ENCODE assay signal across 13 cellular contexts in the genomic region with DNA sequence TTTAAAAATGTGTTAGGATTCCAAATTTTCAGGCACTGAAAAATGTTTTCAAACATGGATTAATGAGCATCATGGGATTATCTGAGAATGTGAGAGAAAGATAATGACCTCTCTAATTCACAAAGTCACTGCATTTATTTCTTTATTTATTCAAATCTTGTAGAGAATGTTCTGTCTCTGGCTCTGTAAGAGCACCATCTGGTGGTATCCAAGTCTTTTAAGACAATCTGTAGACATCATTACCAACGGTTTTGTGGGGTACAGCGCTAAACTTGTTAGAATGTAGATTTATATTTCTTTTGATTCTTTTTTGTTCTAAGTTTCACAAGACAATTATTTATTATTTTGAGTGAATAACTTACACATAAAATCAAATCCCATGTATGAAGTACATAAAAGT.
DNase-seq lines count a peak whose midpoint lies in the region; FAIRE-seq and TF ChIP-seq lines count a peak whose summit lies in the region.
"Had no signal": no experiment of that assay in that cellular context is flagged by ENCODE, and none has a peak within 500 bp of the region (broad histone marks: within the 10 kb centered on the region; RNA-seq: fewer than 3 reads in every experiment).

No MANE protein-coding gene starts in this region.

- H3K36me3 ChIP-seq in CD4-positive, alpha-beta memory T cell (ENCODE audit: insufficient read depth, low read length): no peaks in the 10 kb centered on the region

- intact Hi-C loops in CD4-positive, alpha-beta memory T cell (cut with micrococcal nuclease): no loop called here

- DNase-seq in D721Med (ENCODE audit: insufficient read length, low spot score): no peak
- peak; percentile 2 for DNase-seq in NAMALWA (ENCODE audit: low spot score)
- peak; percentile 6 for DNase-seq in astrocyte of the spinal cord (ENCODE audit: low read depth, low spot score)
- peak; percentile 26 for DNase-seq in medulla oblongata (ENCODE audit: extremely low spot score)
- DNase-seq in hippocampal formation (lab: John Stamatoyannopoulos, UW): no peak
- no peak for DNase-seq in GM19239 (ENCODE audit: insufficient read length, low spot score)
- DNase-seq in RCC 7860 (ENCODE audit: low spot score): no peak
- DNase-seq in CD4-positive, alpha-beta memory T cell: no peak
- DNase-seq: activated CD4-positive, alpha-beta T cell treated with anti-CD3 and anti-CD28 coated beads for 1 hour; CD4-positive, alpha-beta T cell; dermis blood vessel endothelial cell; naive thymus-derived CD4-positive, alpha-beta T cell; NCI-H1092 had no signal

- in situ Hi-C loops in astrocyte of the spinal cord (cut with HindIII; ENCODE audit: low sequenced_read_pairs): no loop called here

- POLR2A ChIA-PET in CD4-positive, alpha-beta memory T cell (lab: Charles Lee; ENCODE audit: partially characterized antibody): no interaction called here

- CTCF ChIA-PET in CD4-positive, alpha-beta memory T cell (lab: Charles Lee; ENCODE audit: partially characterized antibody): no interaction called here

- H3K4me1 Mint-ChIP-seq in CD4-positive, alpha-beta memory T cell: no peaks in the 10 kb centered on the region
- H3K4me1 Mint-ChIP-seq: naive thymus-derived CD4-positive, alpha-beta T cell had no signal

- H3K27me3 ChIP-seq in CD4-positive, alpha-beta memory T cell (ENCODE audit: insufficient read depth, low read length): no peaks in the 10 kb centered on the region

- TF ChIP-seq CTCF in D721Med (IDR thresholded peaks at IDR 0.05; ENCODE audit: insufficient read depth, missing control alignments) (peak; percentile 20), astrocyte of the spinal cord (IDR thresholded peaks at IDR 0.05; ENCODE audit: low read depth, low read length) (peak; percentile 39)

- no peaks in the 10 kb centered on the region for H3K36me3 Mint-ChIP-seq in CD4-positive, alpha-beta memory T cell
- H3K36me3 Mint-ChIP-seq: naive thymus-derived CD4-positive, alpha-beta T cell had no signal

- no peak overlapping the region for H3K27ac Mint-ChIP-seq in CD4-positive, alpha-beta memory T cell
- H3K27ac Mint-ChIP-seq: CD4-positive, alpha-beta T cell; naive thymus-derived CD4-positive, alpha-beta T cell had no signal

- no peaks in the 10 kb centered on the region for H3K4me1 ChIP-seq in CD4-positive, alpha-beta memory T cell (ENCODE audit: insufficient read depth, low read length)

- FAIRE-seq in D721Med (lab: Jason Lieb, UNC) (no peak), GM19239 (lab: Jason Lieb, UNC) (no peak), RCC 7860 (lab: Jason Lieb, UNC) (no peak)

- H3K9me3 Mint-ChIP-seq in CD4-positive, alpha-beta memory T cell: peaks cover 0 to 11% (median 8%) of the 10 kb centered on the region in 8 donors

- no peaks in the 10 kb centered on the region for H3K9me3 ChIP-seq in CD4-positive, alpha-beta memory T cell (ENCODE audit: control insufficient read depth in 1 of 2, low read length in 2 of 2)

- H3K4me3 Mint-ChIP-seq in CD4-positive, alpha-beta memory T cell: no peak overlapping the region
- H3K4me3 Mint-ChIP-seq: CD4-positive, alpha-beta T cell; naive thymus-derived CD4-positive, alpha-beta T cell had no signal

- H3K27ac ChIP-seq in CD4-positive, alpha-beta memory T cell (ENCODE audit: low read depth, low read length): no peak overlapping the region

- H3K27me3 Mint-ChIP-seq in CD4-positive, alpha-beta memory T cell: no peaks in the 10 kb centered on the region
- H3K27me3 Mint-ChIP-seq: CD4-positive, alpha-beta T cell; naive thymus-derived CD4-positive, alpha-beta T cell had no signal

- H3K4me3 ChIP-seq in astrocyte of the spinal cord (ENCODE audit: low read depth, low read length): no peak overlapping the region
- H3K4me3 ChIP-seq in CD4-positive, alpha-beta memory T cell (ENCODE audit: low read length in 2 of 2): no peak overlapping the region

Comparison
In these comparisons a context has a peak if more than half of its experiments do, and no peak if none do; other contexts are left out.
1. DNase-seq: peak in NAMALWA (single experiment), astrocyte of the spinal cord (single experiment) and medulla oblongata (single experiment); none in D721Med (single experiment), hippocampal formation (0 of 2), GM19239 (single experiment), RCC 7860 (single experiment) and CD4-positive, alpha-beta memory T cell (0 of 5).